Comparison of ENCODE assay signal across 1 cellular context in genomic region chr4:37826282-37827029, GRCh38.
A peak's percentile ranks its signal among the peaks of the same experiment; 100 is the strongest.
TF ChIP-seq lines count a peak whose summit lies in the region.

Gene PGM2, plus strand, starts transcription at chr4:37826686. Its CDS starts 47 bp downstream, at chr4:37826733.

TF ChIP-seq in HepG2, 621 proteins besides CTCF, POLR2A, EP300 and RAD21 (continued from another document and continues in another):
- no peak for TF ChIP-seq ATF3 (CRISPR knock-in tag; IDR thresholded peaks at IDR 0.05)
- no peak for TF ChIP-seq PHB2 (IDR thresholded peaks at IDR 0.05; ENCODE audit: partially characterized antibody)
- TF ChIP-seq TOE1 (CRISPR knock-in tag; IDR thresholded peaks at IDR 0.05), result no peak
- no peak for TF ChIP-seq KIAA2018 (CRISPR knock-in tag; IDR thresholded peaks at IDR 0.05; ENCODE audit: borderline replicate concordance)
- no peak for TF ChIP-seq AHR (CRISPR knock-in tag; IDR thresholded peaks at IDR 0.05)
- TF ChIP-seq TRIM22 (IDR thresholded peaks at IDR 0.05), result no peak
- TF ChIP-seq ELF4 (CRISPR knock-in tag; IDR thresholded peaks at IDR 0.05; ENCODE audit: borderline replicate concordance), result 0 out of 2 replicates have a peak, but pooled peaks have one; percentile 42
- TF ChIP-seq ZSCAN9 (CRISPR knock-in tag; IDR thresholded peaks at IDR 0.05; ENCODE audit: borderline replicate concordance), result no peak
- TF ChIP-seq FOXK1 (CRISPR knock-in tag; IDR thresholded peaks at IDR 0.05; ENCODE audit: borderline replicate concordance, low read depth), result peak; percentile 10; the same call in 1 of the 2 replicates
- TF ChIP-seq MXD3 (CRISPR knock-in tag; IDR thresholded peaks at IDR 0.05), result peak; percentile 68
- no peak for TF ChIP-seq HNF1A (IDR thresholded peaks at IDR 0.05; ENCODE audit: low read depth)
- TF ChIP-seq HNF1A (CRISPR knock-in tag; IDR thresholded peaks at IDR 0.05; ENCODE audit: borderline replicate concordance), result peak; percentile 63; the same call in 1 of the 2 replicates
- TF ChIP-seq PATZ1 (CRISPR knock-in tag; IDR thresholded peaks at IDR 0.05), result peak; percentile 77
- no peak for TF ChIP-seq NCOA1 (CRISPR knock-in tag; IDR thresholded peaks at IDR 0.05)
- TF ChIP-seq BATF2 (CRISPR knock-in tag; IDR thresholded peaks at IDR 0.05), result peak; percentile 51; the same call in 1 of the 2 replicates
- peak; percentile 83; the same call in 1 of the 2 replicates for TF ChIP-seq ZNF772 (CRISPR knock-in tag; IDR thresholded peaks at IDR 0.05)
- no peak; the same call in 1 of the 2 replicates for TF ChIP-seq ZNF780A (CRISPR knock-in tag; IDR thresholded peaks at IDR 0.05)
- TF ChIP-seq ZNF318 (CRISPR knock-in tag; IDR thresholded peaks at IDR 0.05), result no peak
- no peak for TF ChIP-seq FOXO4 (CRISPR knock-in tag; conservative IDR thresholded peaks at IDR 0.05)
- TF ChIP-seq KMT2B (CRISPR knock-in tag; IDR thresholded peaks at IDR 0.05), result peak; percentile 70
- no peak for TF ChIP-seq ZNF3 (CRISPR knock-in tag; IDR thresholded peaks at IDR 0.05)
- TF ChIP-seq ZNF430 (CRISPR knock-in tag; IDR thresholded peaks at IDR 0.05), result peak; percentile 66; the same call in 1 of the 2 replicates
- TF ChIP-seq SKI (IDR thresholded peaks at IDR 0.05; ENCODE audit: partially characterized antibody), result no peak
